Comparison of ENCODE assay signal across 13 cellular contexts in the genomic region with DNA sequence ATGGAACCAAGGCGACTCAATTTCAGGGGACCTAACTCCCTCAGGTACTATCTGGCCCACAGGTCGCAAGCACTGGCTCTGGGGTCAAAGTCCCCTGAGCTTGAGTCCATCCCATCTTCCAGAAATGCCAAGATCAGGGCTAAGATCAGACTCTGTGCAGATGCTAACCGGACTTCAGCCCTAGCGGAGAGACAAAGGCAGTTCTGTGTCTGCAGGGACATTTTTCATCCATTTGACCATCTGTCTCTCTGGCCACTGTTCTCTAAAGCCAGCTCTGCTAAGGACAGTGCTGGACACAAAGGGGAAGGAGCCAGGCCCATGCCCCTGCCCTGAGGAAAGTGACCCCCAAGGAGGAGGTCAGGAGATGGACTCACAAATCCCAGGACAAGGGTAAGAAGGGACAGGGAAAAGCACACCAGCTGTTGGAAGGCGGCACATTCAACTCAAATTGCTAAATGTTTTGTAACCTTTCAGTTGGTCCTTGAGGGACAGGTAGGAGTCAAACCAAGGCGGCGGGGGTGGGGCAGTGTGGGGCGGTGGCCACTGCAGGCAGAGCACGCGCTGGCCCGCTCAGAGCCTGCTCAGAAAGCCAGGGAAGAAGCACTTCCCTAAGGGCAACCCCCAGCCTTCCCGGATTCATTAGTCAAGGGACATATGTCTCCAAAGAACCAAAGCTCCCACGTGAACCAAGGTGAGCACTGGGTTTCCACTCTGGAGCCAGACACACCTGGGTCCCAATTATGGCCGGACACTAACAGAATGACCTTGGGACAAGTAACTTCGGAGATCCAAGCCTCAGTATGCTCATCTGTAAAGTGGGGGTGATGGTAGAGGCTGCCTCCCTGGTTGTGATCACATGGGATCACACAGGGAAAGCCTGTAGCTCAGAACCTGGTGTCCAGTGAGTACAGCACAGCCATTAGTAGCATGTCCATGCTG. TPM values are rescaled to one million over a fixed set of nuclear protein-coding genes. Genes with fewer than 3 reads are reported as not detected.
DNase-seq lines count a peak whose midpoint lies in the region; ATAC-seq and TF ChIP-seq lines count a peak whose summit lies in the region.
"Had no signal": no experiment of that assay in that cellular context is flagged by ENCODE, and none has a peak within 500 bp of the region (broad histone marks: within the 10 kb centered on the region; RNA-seq: fewer than 3 reads in every experiment).

No MANE protein-coding gene starts in this region.

- H3K27ac Mint-ChIP-seq in activated CD8-positive, alpha-beta T cell treated with anti-CD3 and anti-CD28 coated beads, Interleukin-2, amount 10 ng/mL, durations not matched to agents 7 days and 5 days, result peak overlapping the region; percentile 55
- peak overlapping the region; percentile 90 to 98 (median 96) for H3K27ac Mint-ChIP-seq in immature natural killer cell

- CTCF ChIA-PET in activated CD8-positive, alpha-beta T cell treated with anti-CD3 and anti-CD28 coated beads, Interleukin-2, amount 10 ng/mL, durations not matched to agents 7 days and 5 days (lab: Charles Lee), result no interaction called here

- POLR2A ChIA-PET in activated CD8-positive, alpha-beta T cell treated with anti-CD3 and anti-CD28 coated beads, Interleukin-2, amount 10 ng/mL, durations not matched to agents 7 days and 5 days (lab: Charles Lee), result interaction anchor here (1.0 to 1.6 kb wide), 3 partner anchors 11 to 29 kb away, joined by 3 to 5 read pairs (median 3); no protein-coding TSS in a partner anchor

- H3K9me3 Mint-ChIP-seq in activated CD8-positive, alpha-beta T cell treated with anti-CD3 and anti-CD28 coated beads, Interleukin-2, amount 10 ng/mL, durations not matched to agents 7 days and 5 days (ENCODE audit: insufficient read depth), result no peaks in the 10 kb centered on the region
- H3K9me3 Mint-ChIP-seq in immature natural killer cell, result no peaks in the 10 kb centered on the region
- H3K9me3 Mint-ChIP-seq: IgD-negative memory B cell had no signal

- TF ChIP-seq CTCF in body of pancreas (IDR thresholded peaks at IDR 0.05), result no peak

- in situ Hi-C loops in G401 (cut with HindIII; ENCODE audit: low sequenced_read_pairs), result no loop called here
- in situ Hi-C loops in HAP-1 (cut with MboI; ENCODE audit: low sequenced_read_pairs), result no loop called here

- peaks cover 15% of the 10 kb centered on the region for H3K4me1 ChIP-seq in body of pancreas
- H3K4me1 ChIP-seq in HAP-1, result no peaks in the 10 kb centered on the region
- H3K4me1 ChIP-seq: sigmoid colon had no signal

- H3K36me3 ChIP-seq in body of pancreas (replicated peaks in 1 of 2; ENCODE audit: insufficient read depth in 1 of 2, low read depth in 2 of 2), result no peaks in the 10 kb centered on the region
- H3K36me3 ChIP-seq in HAP-1 (replicated peaks), result no peaks in the 10 kb centered on the region
- H3K36me3 ChIP-seq: adrenal gland had no signal

- no peak for TF ChIP-seq POLR2A in body of pancreas (IDR thresholded peaks at IDR 0.05)

- no peak for ATAC-seq in activated CD8-positive, alpha-beta T cell treated with anti-CD3 and anti-CD28 coated beads, Interleukin-2, amount 10 ng/mL, durations not matched to agents 7 days and 5 days
- peak; percentile 54 for ATAC-seq in sciatic nerve
- no peak for ATAC-seq in body of pancreas

- no peak overlapping the region for H3K4me3 Mint-ChIP-seq in activated CD8-positive, alpha-beta T cell treated with anti-CD3 and anti-CD28 coated beads, Interleukin-2, amount 10 ng/mL, durations not matched to agents 7 days and 5 days
- H3K4me3 Mint-ChIP-seq in immature natural killer cell, result peak overlapping the region in 3 of 5 donors; percentile 49 to 60 (median 51)

- H3K4me3 ChIP-seq in body of pancreas (no peak overlapping the region), HAP-1 (no peak overlapping the region)
- H3K4me3 ChIP-seq: adrenal gland, sigmoid colon had no signal

- peaks cover 60% of the 10 kb centered on the region for H3K36me3 Mint-ChIP-seq in activated CD8-positive, alpha-beta T cell treated with anti-CD3 and anti-CD28 coated beads, Interleukin-2, amount 10 ng/mL, durations not matched to agents 7 days and 5 days (ENCODE audit: low read depth)
- H3K36me3 Mint-ChIP-seq in immature natural killer cell, result peaks cover under 1 to 13% (median 4%) of the 10 kb centered on the region in 3 donors
- H3K36me3 Mint-ChIP-seq: IgD-negative memory B cell had no signal

- no peaks in the 10 kb centered on the region for H3K27me3 Mint-ChIP-seq in activated CD8-positive, alpha-beta T cell treated with anti-CD3 and anti-CD28 coated beads, Interleukin-2, amount 10 ng/mL, durations not matched to agents 7 days and 5 days (ENCODE audit: low read depth)
- H3K27me3 Mint-ChIP-seq in immature natural killer cell (ENCODE audit: low read depth in 3 of 3), result peaks cover 0 to 10% (median 3%) of the 10 kb centered on the region in 3 donors
- H3K27me3 Mint-ChIP-seq: IgD-negative memory B cell had no signal

- H3K4me1 Mint-ChIP-seq in activated CD8-positive, alpha-beta T cell treated with anti-CD3 and anti-CD28 coated beads, Interleukin-2, amount 10 ng/mL, durations not matched to agents 7 days and 5 days (ENCODE audit: low read depth), result peaks cover 66% of the 10 kb centered on the region
- H3K4me1 Mint-ChIP-seq in immature natural killer cell, result peaks cover 97 to 99% of the 10 kb centered on the region in 2 donors

- no peaks in the 10 kb centered on the region for H3K9me3 ChIP-seq in body of pancreas
- H3K9me3 ChIP-seq in HAP-1, result no peaks in the 10 kb centered on the region
- H3K9me3 ChIP-seq: adrenal gland, sigmoid colon had no signal

- DNase-seq in G401 (ENCODE audit: low spot score) (peak; percentile 74), immature natural killer cell (no peak), sciatic nerve (ENCODE audit: low spot score) (peak; percentile 58), SIG-M5 (lab: John Stamatoyannopoulos, UW) (no peak), body of pancreas (no peak), HAP-1 (ENCODE audit: low spot score in 2 of 2) (no peak)
- no peak for DNase-seq in activated CD8-positive, alpha-beta T cell treated with anti-CD3 and anti-CD28 coated beads, Interleukin-2, amount 10 ng/mL, durations not matched to agents 7 days and 5 days
- DNase-seq: sigmoid colon had no signal

- intact Hi-C loops in sciatic nerve (cut with DNase I) (no loop called here), body of pancreas (cut with DNase I) (no loop called here)

- no peaks in the 10 kb centered on the region for H3K27me3 ChIP-seq in body of pancreas
- H3K27me3 ChIP-seq in HAP-1 (ENCODE audit: low read depth), result no peaks in the 10 kb centered on the region
- H3K27me3 ChIP-seq: adrenal gland, sigmoid colon had no signal

- WGBS in body of pancreas, 2 donors, result 90% methylated on average over 11 to 15 of the region's 15 CpGs

- no peak overlapping the region for H3K27ac ChIP-seq in body of pancreas

RNA-seq across cellular contexts. Expression of gene STK10, which starts 42.8 kb away (rescaled TPM):
- 14.2 and 17.0 TPM in 2 replicates for total RNA-seq in G401 (2014; rRNA removed; shearing (Covaris generic))
- 100 to 1,000 TPM; 294 to 299 TPM for total RNA-seq in activated CD8-positive, alpha-beta T cell treated with anti-CD3 and anti-CD28 coated beads, Interleukin-2, amount 10 ng/mL, durations not matched to agents 7 days and 5 days
- 100 to 1,000 TPM in 1 of 3 donors, 10 to 100 TPM in 2; 24.8 to 274 (median 54.9) TPM for polyA plus RNA-seq in immature natural killer cell
- total RNA-seq in sciatic nerve (89.4 TPM), body of pancreas (1 to 10 TPM; 9.1 to 9.9 TPM)

RNA-seq across cellular contexts. Expression of gene EFCAB9, which starts 48.8 kb away (rescaled TPM):
- total RNA-seq in G401 (2014; rRNA removed; shearing (Covaris generic)), result not detected in 2 replicates
- not detected for total RNA-seq in activated CD8-positive, alpha-beta T cell treated with anti-CD3 and anti-CD28 coated beads, Interleukin-2, amount 10 ng/mL, durations not matched to agents 7 days and 5 days
- not detected for polyA plus RNA-seq in immature natural killer cell
- total RNA-seq in sciatic nerve (not detected), body of pancreas (not detected)
- total RNA-seq: adrenal gland, Calu3, RPMI7951, sigmoid colon, subcutaneous adipose tissue had no signal
- polyA plus RNA-seq: adrenal gland, IgD-negative memory B cell, sigmoid colon had no signal

Comparison
In these comparisons a context has a peak if more than half of its experiments do, and no peak if none do; other contexts are left out.
1. DNase-seq: peak in G401 (single experiment) and sciatic nerve (single experiment); none in activated CD8-positive, alpha-beta T cell treated with anti-CD3 and anti-CD28 coated beads, Interleukin-2, amount 10 ng/mL, durations not matched to agents 7 days and 5 days (single experiment), immature natural killer cell (0 of 3), SIG-M5 (single experiment), body of pancreas (0 of 4) and HAP-1 (0 of 2).